14 cellular contexts compared by ENCODE assay signal in the genomic region with DNA sequence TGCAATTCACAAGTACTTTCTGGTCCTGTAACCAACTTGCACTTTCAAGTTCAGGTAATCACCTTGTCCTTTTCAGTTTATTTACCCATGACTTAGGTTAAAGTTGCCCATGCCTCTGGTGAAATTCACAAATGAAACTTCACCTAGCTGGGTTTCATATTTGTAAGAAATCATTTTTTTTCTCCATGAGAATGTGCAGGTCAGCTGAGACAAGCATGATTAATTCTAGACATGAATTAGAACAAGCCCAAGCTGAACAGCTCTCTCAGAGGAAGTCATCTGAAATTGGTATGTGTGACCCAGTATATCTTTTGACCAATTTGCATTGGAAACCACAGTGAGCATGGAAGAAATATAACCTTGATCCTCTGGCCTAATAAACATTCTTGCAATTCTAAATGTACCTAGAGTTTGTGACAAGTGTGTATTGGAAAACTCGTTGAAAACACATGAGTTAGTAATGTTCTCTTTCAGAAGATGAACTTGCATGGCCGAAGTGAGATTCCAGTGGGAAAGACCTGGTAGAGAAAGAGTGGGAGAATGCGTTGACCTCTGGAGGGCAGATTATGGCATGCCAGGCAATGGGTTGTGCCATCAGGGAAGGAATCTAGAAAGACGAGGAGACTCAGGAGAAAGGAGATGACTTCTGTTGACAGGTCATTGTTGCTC.
DNase-seq lines count a peak whose midpoint lies in the region; ATAC-seq and TF ChIP-seq lines count a peak whose summit lies in the region.
"Had no signal": no experiment of that assay in that cellular context is flagged by ENCODE, and none has a peak within 500 bp of the region (broad histone marks: within the 10 kb centered on the region; RNA-seq: fewer than 3 reads in every experiment).

No MANE protein-coding gene starts in this region.

- peak overlapping the region in 1 of 7 donors; percentile 38 for H3K27ac Mint-ChIP-seq in CD4-positive, alpha-beta memory T cell

- peaks cover 15 to 21% (median 18%) of the 10 kb centered on the region in 4 donors for H3K4me1 Mint-ChIP-seq in CD4-positive, alpha-beta memory T cell

- POLR2A ChIA-PET in CD4-positive, alpha-beta memory T cell (lab: Charles Lee; ENCODE audit: partially characterized antibody): interaction anchor here (2.0 to 2.1 kb wide), 2 partner anchors 14 to 20 kb away, joined by 6 to 8 read pairs; no protein-coding TSS in a partner anchor

- H3K27me3 Mint-ChIP-seq in CD4-positive, alpha-beta memory T cell: no peaks in the 10 kb centered on the region

- H3K9me3 ChIP-seq in muscle layer of colon (ENCODE audit: low read length): no peaks in the 10 kb centered on the region
- no peaks in the 10 kb centered on the region for H3K9me3 ChIP-seq in psoas muscle
- H3K9me3 ChIP-seq in CD4-positive, alpha-beta memory T cell (ENCODE audit: control insufficient read depth in 1 of 2, low read length in 2 of 2): no peaks in the 10 kb centered on the region
- H3K9me3 ChIP-seq: testis had no signal

- CTCF ChIA-PET in CD4-positive, alpha-beta memory T cell (lab: Charles Lee; ENCODE audit: partially characterized antibody): interaction anchor here (0.8 kb wide), 1 partner anchor 23 kb away, joined by 3 read pairs; no protein-coding TSS in a partner anchor

- TF ChIP-seq CTCF in GM12865 (IDR thresholded peaks at IDR 0.05; ENCODE audit: insufficient read depth, low read depth, low read length, missing control alignments): no peak
- no peak for TF ChIP-seq CTCF in psoas muscle (IDR thresholded peaks at IDR 0.05)

- H3K9me3 Mint-ChIP-seq in CD4-positive, alpha-beta memory T cell: peaks cover 0 to 8% (median 4%) of the 10 kb centered on the region in 8 donors

- peak; percentile 65 for ATAC-seq in GM21423 (IDR thresholded peaks at IDR 0.05; ENCODE audit: unreplicated experiment)
- ATAC-seq in HG03460 (IDR thresholded peaks at IDR 0.05; ENCODE audit: unreplicated experiment): peak; percentile 73
- no peak for ATAC-seq in psoas muscle
- no peak for ATAC-seq in HG03025 (IDR thresholded peaks at IDR 0.05; ENCODE audit: low FRiP score, unreplicated experiment)

- H3K4me3 ChIP-seq in GM12865 (ENCODE audit: low read depth, low read length) (peak overlapping the region; percentile 42), muscle layer of colon (ENCODE audit: low read depth in 1 of 2, low read length in 2 of 2) (no peak overlapping the region), psoas muscle (no peak overlapping the region)
- no peak overlapping the region for H3K4me3 ChIP-seq in CD4-positive, alpha-beta memory T cell (ENCODE audit: low read length in 2 of 2)
- H3K4me3 ChIP-seq: dorsolateral prefrontal cortex, GM23248, testis had no signal

- H3K27me3 ChIP-seq in muscle layer of colon (ENCODE audit: control insufficient read depth in 1 of 2, insufficient read depth in 2 of 2, low read length in 2 of 2) (no peaks in the 10 kb centered on the region), psoas muscle (ENCODE audit: insufficient read depth in 3 of 3, low read length in 2 of 3) (no peaks in the 10 kb centered on the region)
- no peaks in the 10 kb centered on the region for H3K27me3 ChIP-seq in CD4-positive, alpha-beta memory T cell (ENCODE audit: insufficient read depth, low read length)
- H3K27me3 ChIP-seq: dorsolateral prefrontal cortex, testis had no signal

- H3K36me3 ChIP-seq in muscle layer of colon (ENCODE audit: insufficient read depth, low read length) (no peaks in the 10 kb centered on the region), psoas muscle (ENCODE audit: insufficient read depth in 1 of 2, low read depth in 1 of 2) (no peaks in the 10 kb centered on the region)
- H3K36me3 ChIP-seq in CD4-positive, alpha-beta memory T cell (ENCODE audit: insufficient read depth, low read length): no peaks in the 10 kb centered on the region

- no peak overlapping the region for H3K9ac ChIP-seq in muscle layer of colon (ENCODE audit: low read length)
- H3K9ac ChIP-seq: GM23248 had no signal

- peaks cover 34% of the 10 kb centered on the region for H3K4me1 ChIP-seq in muscle layer of colon (ENCODE audit: insufficient read depth, low read length)
- H3K4me1 ChIP-seq in psoas muscle: peaks cover 16% of the 10 kb centered on the region
- no peaks in the 10 kb centered on the region for H3K4me1 ChIP-seq in CD4-positive, alpha-beta memory T cell (ENCODE audit: insufficient read depth, low read length)

- peaks cover 0 to 11% of the 10 kb centered on the region in 2 donors for H3K36me3 Mint-ChIP-seq in CD4-positive, alpha-beta memory T cell

- 87 to 91% (median 91%) methylated on average over 4 of the region's 4 CpGs for WGBS in psoas muscle, 3 donors

- DNase-seq in GM12865 (ENCODE audit: low read depth) (peak; percentile 91), DMS 273 (lab: John Stamatoyannopoulos, UW; ENCODE audit: unreplicated experiment) (no peak), psoas muscle (no peak)
- DNase-seq in CD4-positive, alpha-beta memory T cell: no peak
- DNase-seq: activated T-cell treated with anti-CD3 and anti-CD28 coated beads for 4 hours, C1 segment of cervical spinal cord, dorsolateral prefrontal cortex, GM23248, NCI-H1048, testis had no signal

- H3K27ac ChIP-seq in muscle layer of colon (ENCODE audit: low read depth, low read length) (peak overlapping the region; percentile 81), psoas muscle (no peak overlapping the region)
- no peak overlapping the region for H3K27ac ChIP-seq in CD4-positive, alpha-beta memory T cell (ENCODE audit: low read depth, low read length)
- H3K27ac ChIP-seq: GM23248, testis had no signal

- intact Hi-C loops in psoas muscle (cut with DNase I): no loop called here
- intact Hi-C loops in CD4-positive, alpha-beta memory T cell (cut with micrococcal nuclease): no loop called here

- H3K4me3 Mint-ChIP-seq in CD4-positive, alpha-beta memory T cell: no peak overlapping the region

Comparison
In these comparisons a context has a peak if more than half of its experiments do, and no peak if none do; other contexts are left out.
1. ATAC-seq: peak in GM21423 (single experiment) and HG03460 (single experiment); none in psoas muscle (0 of 4) and HG03025 (single experiment).